In the genomic region with DNA sequence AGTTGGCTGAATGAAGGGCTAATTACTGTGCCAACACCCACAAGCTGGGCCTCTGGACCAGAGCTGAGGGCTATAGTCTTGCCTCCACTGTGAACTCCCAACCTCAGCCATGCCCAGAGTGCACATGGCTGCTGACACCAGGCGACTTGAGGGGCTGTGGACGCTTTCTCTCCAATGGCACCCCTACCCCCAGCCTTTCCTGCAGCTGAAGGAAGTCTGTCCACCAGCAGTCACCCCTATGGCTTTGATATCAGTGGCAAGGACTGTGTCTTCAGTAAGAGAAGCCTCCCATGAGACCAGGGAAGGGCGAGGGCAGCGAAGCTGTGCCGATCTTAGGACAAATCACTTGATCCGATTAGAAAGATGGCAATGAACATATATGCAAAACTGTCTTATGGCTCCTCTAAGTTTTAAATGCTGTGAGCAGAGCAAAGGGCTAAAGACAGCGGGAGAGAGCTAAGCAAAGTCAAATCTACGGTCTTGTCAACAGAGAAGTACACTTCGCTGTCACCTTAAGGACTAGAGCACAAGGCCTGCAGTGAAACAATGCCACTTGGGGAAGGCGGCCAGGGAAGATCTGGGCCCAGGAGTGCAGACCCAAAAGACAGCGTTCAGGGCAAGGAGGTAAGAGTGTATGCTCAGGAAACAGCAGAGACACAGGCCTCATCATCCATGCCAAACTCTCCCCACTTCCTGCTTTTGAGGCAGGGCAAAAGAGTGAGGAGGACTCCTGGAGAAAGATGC, we compare ENCODE assay signal across 11 cellular contexts. TPM values are rescaled to one million over a fixed set of nuclear protein-coding genes. Genes with fewer than 3 reads are reported as not detected.
A peak's percentile ranks its signal among the peaks of the same experiment; 100 is the strongest.
DNase-seq lines count a peak whose midpoint lies in the region; ATAC-seq, FAIRE-seq and TF ChIP-seq lines count a peak whose summit lies in the region.
"Had no signal": no experiment of that assay in that cellular context is flagged by ENCODE, and none has a peak within 500 bp of the region (broad histone marks: within the 10 kb centered on the region; RNA-seq: fewer than 3 reads in every experiment).

No MANE protein-coding gene starts in this region.

- ATAC-seq in HG03280 (IDR thresholded peaks at IDR 0.05; ENCODE audit: unreplicated experiment): no peak
- ATAC-seq in GM18870 (IDR thresholded peaks at IDR 0.05; ENCODE audit: unreplicated experiment): no peak

- H3K36me3 ChIP-seq in astrocyte (ENCODE audit: insufficient read depth, low read length): peaks cover 8% of the 10 kb centered on the region
- no peaks in the 10 kb centered on the region for H3K36me3 ChIP-seq in mucosa of stomach (ENCODE audit: control insufficient read depth, insufficient read depth, low read length)

- H3K9me3 ChIP-seq in astrocyte (ENCODE audit: insufficient read depth, low read depth, low read length): no peaks in the 10 kb centered on the region
- no peaks in the 10 kb centered on the region for H3K9me3 ChIP-seq in mucosa of stomach (ENCODE audit: control insufficient read depth, low read length)

- no peaks in the 10 kb centered on the region for H3K27me3 Mint-ChIP-seq in astrocyte (ENCODE audit: low read depth, unreplicated experiment)

- DNase-seq in AG20443 (ENCODE audit: low spot score): peak; percentile 1
- DNase-seq in HL-60 (ENCODE audit: low read depth in 1 of 2, low spot score in 1 of 2): peak in 1 of 2 experiments; percentile 14
- no peak for DNase-seq in astrocyte (ENCODE audit: low read depth)
- no peak for DNase-seq in HPDE6-E6E7 (ENCODE audit: extremely low spot score)
- no peak for DNase-seq in cerebellar nuclear complex (lab: John Stamatoyannopoulos, UW)
- DNase-seq: NCI-H1930 had no signal

- peaks cover 48% of the 10 kb centered on the region for H4K20me1 ChIP-seq in astrocyte (ENCODE audit: insufficient read depth, low read length)

- H3K79me2 ChIP-seq in astrocyte (ENCODE audit: insufficient read depth, low read length): peaks cover 35% of the 10 kb centered on the region

- no peaks in the 10 kb centered on the region for H3K9me3 Mint-ChIP-seq in astrocyte (ENCODE audit: unreplicated experiment)

- peaks cover 13% of the 10 kb centered on the region for H3K4me1 ChIP-seq in astrocyte (ENCODE audit: insufficient read depth, low read length)
- peaks cover 15% of the 10 kb centered on the region for H3K4me1 ChIP-seq in mucosa of stomach (ENCODE audit: control insufficient read depth, insufficient read depth, low read length)

- TF ChIP-seq CTCF in HL-60 (IDR thresholded peaks at IDR 0.05; ENCODE audit: insufficient read depth, low read length): no peak
- TF ChIP-seq CTCF in astrocyte (IDR thresholded peaks at IDR 0.05; ENCODE audit: insufficient read depth, low read depth, low read length): no peak

- no peak overlapping the region for H2AFZ ChIP-seq in astrocyte (ENCODE audit: low read depth, low read length)

- H3K27me3 ChIP-seq in HL-60 (ENCODE audit: insufficient read depth, poor library complexity, severe bottlenecking) (no peaks in the 10 kb centered on the region), astrocyte (ENCODE audit: insufficient read depth, low read length) (no peaks in the 10 kb centered on the region), mucosa of stomach (ENCODE audit: control insufficient read depth, insufficient read depth, low read length) (no peaks in the 10 kb centered on the region)

- H3K27ac Mint-ChIP-seq in astrocyte (ENCODE audit: unreplicated experiment): no peak overlapping the region

- H3K36me3 Mint-ChIP-seq in astrocyte (ENCODE audit: low read depth, unreplicated experiment): peaks cover 9% of the 10 kb centered on the region

- H3K4me3 ChIP-seq in HL-60 (replicated peaks; ENCODE audit: insufficient read depth, low read length): peak overlapping the region; percentile 96
- H3K4me3 ChIP-seq in astrocyte (ENCODE audit: insufficient read depth, low read depth, low read length): peak overlapping the region; percentile 83
- no peak overlapping the region for H3K4me3 ChIP-seq in mucosa of stomach (ENCODE audit: low read length)

- H3K27ac ChIP-seq in HL-60 (replicated peaks) (no peak overlapping the region), astrocyte (ENCODE audit: low read depth, low read length) (no peak overlapping the region)

- peak overlapping the region; percentile 92 for H3K9ac ChIP-seq in astrocyte (ENCODE audit: low read length)
- H3K9ac ChIP-seq in mucosa of stomach (ENCODE audit: low read length): peak overlapping the region; percentile 89

- FAIRE-seq in astrocyte (lab: Jason Lieb, UNC): no peak
- FAIRE-seq: colon, GM18507 had no signal

- H3K4me2 ChIP-seq in astrocyte (ENCODE audit: low read length): peak overlapping the region; percentile 100

- peaks cover 12% of the 10 kb centered on the region for H3K4me1 Mint-ChIP-seq in astrocyte (ENCODE audit: low read depth, unreplicated experiment)

- peak overlapping the region; percentile 98 for H3K4me3 Mint-ChIP-seq in astrocyte (ENCODE audit: unreplicated experiment)

RNA-seq across cellular contexts. Expression of a gene that starts 1.6 kb away (rescaled TPM):
- 44.7 and 47.8 TPM in 2 replicates for total RNA-seq in astrocyte

RNA-seq across cellular contexts. Expression of a gene that starts 14.7 kb away (rescaled TPM):
- total RNA-seq in astrocyte: 0.94 and 1.1 TPM in 2 replicates

RNA-seq across cellular contexts. Expression of a gene that starts 57.4 kb away (rescaled TPM):
- not detected in 2 replicates for total RNA-seq in astrocyte
